In genomic region chr4:145180298-145181090, GRCh38 we compare ENCODE assay signal across 8 cellular contexts. TPM values are rescaled to one million over a fixed set of nuclear protein-coding genes. Genes with fewer than 3 reads are reported as not detected.
DNase-seq lines count a peak whose midpoint lies in the region; TF ChIP-seq lines count a peak whose summit lies in the region.

TSS of gene OTUD4 (minus strand) at chr4:145180589. CDS start at chr4:145179973, 616 bp downstream.

- H3K9me3 Mint-ChIP-seq in activated naive CD4-positive, alpha-beta T cell treated with anti-CD3 and anti-CD28 coated beads, Interleukin-2, amount 10 ng/mL, durations not matched to agents 7 days and 5 days = no peaks in the 10 kb centered on the region

- H3K27ac Mint-ChIP-seq in activated naive CD4-positive, alpha-beta T cell treated with anti-CD3 and anti-CD28 coated beads, Interleukin-2, amount 10 ng/mL, durations not matched to agents 7 days and 5 days = peak within 1 kb of the TSS; percentile 97

- H3K36me3 Mint-ChIP-seq in activated naive CD4-positive, alpha-beta T cell treated with anti-CD3 and anti-CD28 coated beads, Interleukin-2, amount 10 ng/mL, durations not matched to agents 7 days and 5 days = peaks cover 8% of the 10 kb centered on the region

- H3K4me3 Mint-ChIP-seq in activated naive CD4-positive, alpha-beta T cell treated with anti-CD3 and anti-CD28 coated beads, Interleukin-2, amount 10 ng/mL, durations not matched to agents 7 days and 5 days = peak within 1 kb of the TSS; percentile 85

- no peaks in the 10 kb centered on the region for H3K27me3 ChIP-seq in GM06990 (replicated peaks; ENCODE audit: control insufficient read depth, insufficient read depth, low read length)

- no peaks in the 10 kb centered on the region for H3K36me3 ChIP-seq in GM06990 (ENCODE audit: control insufficient read depth, insufficient read depth, low read length)

- H3K27me3 Mint-ChIP-seq in activated naive CD4-positive, alpha-beta T cell treated with anti-CD3 and anti-CD28 coated beads, Interleukin-2, amount 10 ng/mL, durations not matched to agents 7 days and 5 days = no peaks in the 10 kb centered on the region

- H3K4me1 Mint-ChIP-seq in activated naive CD4-positive, alpha-beta T cell treated with anti-CD3 and anti-CD28 coated beads, Interleukin-2, amount 10 ng/mL, durations not matched to agents 7 days and 5 days = peaks cover 34% of the 10 kb centered on the region

- peak within 1 kb of the TSS; percentile 66 for H3K4me3 ChIP-seq in GM06990 (replicated peaks; ENCODE audit: low read depth, low read length)
- peak within 1 kb of the TSS; percentile 89 for H3K4me3 ChIP-seq in HFF-Myc (replicated peaks; ENCODE audit: low read depth, low read length)

- TF ChIP-seq CTCF in GM06990 (IDR thresholded peaks at IDR 0.05; ENCODE audit: insufficient read depth, low read length, poor library complexity, severe bottlenecking) (peak; percentile 58), HFF-Myc (IDR thresholded peaks at IDR 0.05; ENCODE audit: low read depth, low read length, missing control alignments) (no peak)

- DNase-seq in GM06990 (ENCODE audit: extremely low read depth, insufficient read length) = peak; percentile 98
- peak; percentile 75 for DNase-seq in HFF-Myc (ENCODE audit: extremely low read depth, low read depth)
- peak; percentile 95 for DNase-seq in NAMALWA (ENCODE audit: low spot score)
- peak; percentile 91 for DNase-seq in SK-N-DZ (ENCODE audit: low spot score)
- DNase-seq in activated naive CD4-positive, alpha-beta T cell treated with anti-CD3 and anti-CD28 coated beads, Interleukin-2, amount 10 ng/mL, durations not matched to agents 7 days and 5 days = peak; percentile 97
- peak; percentile 92 for DNase-seq in germinal center (ENCODE audit: low spot score)
- peak; percentile 73 for DNase-seq in non-pigmented ciliary epithelial cell (ENCODE audit: low read depth)
- peak; percentile 92 for DNase-seq in superior temporal gyrus (ENCODE audit: extremely low spot score)

- CTCF ChIA-PET in activated naive CD4-positive, alpha-beta T cell treated with anti-CD3 and anti-CD28 coated beads, Interleukin-2, amount 10 ng/mL, durations not matched to agents 7 days and 5 days (lab: Charles Lee) = interaction anchor here (0.9 kb wide), 1 partner anchor 82 kb away, joined by 3 read pairs; the partner anchor contains the start of gene ABCE1

RNA-seq across cellular contexts. Expression of gene OTUD4, which starts in this region (rescaled TPM):
- 8.3 and 8.4 TPM in 2 replicates for polyA plus RNA-seq in SK-N-DZ (2014; cell fraction: cytosol; rRNA removed)
- polyA plus RNA-seq in SK-N-DZ (2014; cell fraction: nucleus; rRNA removed) = 15.2 and 21.5 TPM in 2 replicates

Comparison
In these comparisons a context has a peak if more than half of its experiments do, and no peak if none do; other contexts are left out.
1. Peak in every context shown above with its lines: DNase-seq and H3K4me3 ChIP-seq.